ENCODE assay signal across 15 cellular contexts in the genomic region with DNA sequence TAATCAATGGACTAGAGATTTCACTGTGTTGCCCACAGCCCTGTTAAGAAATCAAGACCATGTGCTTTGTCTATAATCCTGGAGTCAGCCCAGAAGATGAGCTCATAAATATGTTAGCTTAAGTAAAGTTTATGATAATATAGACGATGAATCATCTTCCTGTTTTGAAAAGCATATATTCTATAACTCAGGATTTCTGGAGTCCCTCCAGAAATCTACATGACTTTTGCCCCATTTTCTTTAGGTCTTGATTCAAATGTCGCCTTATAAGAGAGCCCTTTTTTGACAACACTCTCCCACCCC.
DNase-seq lines count a peak whose midpoint lies in the region; ATAC-seq, FAIRE-seq and TF ChIP-seq lines count a peak whose summit lies in the region.
"Had no signal": no experiment of that assay in that cellular context is flagged by ENCODE, and none has a peak within 500 bp of the region (broad histone marks: within the 10 kb centered on the region; RNA-seq: fewer than 3 reads in every experiment).

No MANE protein-coding gene starts in this region.

- no peaks in the 10 kb centered on the region for H3K36me3 Mint-ChIP-seq in astrocyte (ENCODE audit: low read depth, unreplicated experiment)
- no peaks in the 10 kb centered on the region for H3K36me3 Mint-ChIP-seq in activated naive CD4-positive, alpha-beta T cell treated with anti-CD3 and anti-CD28 coated beads for 36 hours (ENCODE audit: low read depth)
- H3K36me3 Mint-ChIP-seq: brain had no signal

- no peak overlapping the region for H3K9ac ChIP-seq in Karpas-422 (ENCODE audit: low read length)
- H3K9ac ChIP-seq in astrocyte (ENCODE audit: low read length) = no peak overlapping the region

- no peaks in the 10 kb centered on the region for H3K79me2 ChIP-seq in Karpas-422 (ENCODE audit: low read length)
- H3K79me2 ChIP-seq in astrocyte (ENCODE audit: insufficient read depth, low read length) = no peaks in the 10 kb centered on the region

- H3K4me1 Mint-ChIP-seq in astrocyte (ENCODE audit: low read depth, unreplicated experiment) = no peaks in the 10 kb centered on the region
- no peaks in the 10 kb centered on the region for H3K4me1 Mint-ChIP-seq in activated naive CD4-positive, alpha-beta T cell treated with anti-CD3 and anti-CD28 coated beads for 36 hours (ENCODE audit: low read depth)

- H3K4me3 Mint-ChIP-seq in astrocyte (ENCODE audit: unreplicated experiment) = no peak overlapping the region
- no peak overlapping the region for H3K4me3 Mint-ChIP-seq in activated naive CD4-positive, alpha-beta T cell treated with anti-CD3 and anti-CD28 coated beads for 36 hours
- H3K4me3 Mint-ChIP-seq: brain had no signal

- H3K9me3 Mint-ChIP-seq in astrocyte (ENCODE audit: unreplicated experiment) = no peaks in the 10 kb centered on the region
- no peaks in the 10 kb centered on the region for H3K9me3 Mint-ChIP-seq in activated naive CD4-positive, alpha-beta T cell treated with anti-CD3 and anti-CD28 coated beads for 36 hours

- no peak overlapping the region for H2AFZ ChIP-seq in Karpas-422 (ENCODE audit: low read length)
- H2AFZ ChIP-seq in astrocyte (ENCODE audit: low read depth, low read length) = peak overlapping the region; percentile 39

- H4K20me1 ChIP-seq in Karpas-422 (ENCODE audit: insufficient read depth, low read depth, low read length) (no peaks in the 10 kb centered on the region), astrocyte (ENCODE audit: insufficient read depth, low read length) (no peaks in the 10 kb centered on the region)

- H3K4me3 ChIP-seq in AG04450 (ENCODE audit: low read depth, low read length) (peak overlapping the region; percentile 23; the same call in 1 of the 2 replicates), Karpas-422 (ENCODE audit: low read length) (no peak overlapping the region), astrocyte (ENCODE audit: insufficient read depth, low read depth, low read length) (no peak overlapping the region)
- H3K4me3 ChIP-seq: prostate gland had no signal

- CTCF ChIA-PET in AG04450 (lab: Charles Lee) = no interaction called here
- CTCF ChIA-PET in activated naive CD4-positive, alpha-beta T cell treated with anti-CD3 and anti-CD28 coated beads for 36 hours (lab: Charles Lee) = interaction anchor here (0.7 kb wide), 1 partner anchor 272 kb away, joined by 3 read pairs; no protein-coding TSS in a partner anchor

- FAIRE-seq in astrocyte (lab: Jason Lieb, UNC) = no peak
- FAIRE-seq: H1 had no signal

- intact Hi-C loops in activated naive CD4-positive, alpha-beta T cell treated with anti-CD3 and anti-CD28 coated beads for 36 hours (cut with micrococcal nuclease) = no loop called here

- no peak overlapping the region for H3K27ac Mint-ChIP-seq in astrocyte (ENCODE audit: unreplicated experiment)
- no peak overlapping the region for H3K27ac Mint-ChIP-seq in activated naive CD4-positive, alpha-beta T cell treated with anti-CD3 and anti-CD28 coated beads for 36 hours

- H3K9me2 ChIP-seq in Karpas-422 (replicated peaks; ENCODE audit: insufficient read depth, low read length) = no peaks in the 10 kb centered on the region

- DNase-seq in AG04450 (ENCODE audit: low read depth, low spot score) = peak; percentile 37
- DNase-seq in Karpas-422 = no peak
- peak; percentile 9 for DNase-seq in astrocyte (ENCODE audit: low read depth)
- DNase-seq in foreskin keratinocyte = peak; percentile 27 to 65
- DNase-seq in activated naive CD4-positive, alpha-beta T cell treated with anti-CD3 and anti-CD28 coated beads for 36 hours = no peak
- DNase-seq in NCI-H345 treated with DMSO at 0.1 percent for 48 hours (lab: John Stamatoyannopoulos, UW; ENCODE audit: unreplicated experiment) = no peak
- no peak for DNase-seq in middle frontal gyrus (ENCODE audit: extremely low spot score, low spot score)
- DNase-seq: activated CD4-positive, CD25-positive, alpha-beta regulatory T cell treated with anti-CD3 and anti-CD28 coated beads, Interleukin-2, amount 50 U/mL, for 72 hours; erythroblast; stimulated activated CD4-positive, alpha-beta T cell treated with anti-CD3 and anti-CD28 coated beads, Interleukin-4, amount 100 ng/mL, for 24 hours; stimulated activated naive CD4-positive, alpha-beta T cell treated with Interleukin-2 at 50 U/mL for 16 hours had no signal

- peaks cover 2% of the 10 kb centered on the region for H3K27me3 Mint-ChIP-seq in astrocyte (ENCODE audit: low read depth, unreplicated experiment)
- H3K27me3 Mint-ChIP-seq in activated naive CD4-positive, alpha-beta T cell treated with anti-CD3 and anti-CD28 coated beads for 36 hours (ENCODE audit: low read depth) = no peaks in the 10 kb centered on the region
- H3K27me3 Mint-ChIP-seq: brain had no signal

- H3K4me1 ChIP-seq in Karpas-422 (ENCODE audit: low read length) (peaks cover 13% of the 10 kb centered on the region), astrocyte (ENCODE audit: insufficient read depth, low read length) (no peaks in the 10 kb centered on the region), foreskin keratinocyte (peaks cover 3% of the 10 kb centered on the region)
- H3K4me1 ChIP-seq: prostate gland had no signal

- H3K27me3 ChIP-seq in AG04450 (ENCODE audit: control insufficient read depth, insufficient read depth, low read length) (no peaks in the 10 kb centered on the region), Karpas-422 (ENCODE audit: low read length) (no peaks in the 10 kb centered on the region), astrocyte (ENCODE audit: insufficient read depth, low read length) (no peaks in the 10 kb centered on the region), foreskin keratinocyte (no peaks in the 10 kb centered on the region)

- POLR2A ChIA-PET in AG04450 (lab: Yijun Ruan, JAX) = no interaction called here

- H3K36me3 ChIP-seq in Karpas-422 (ENCODE audit: insufficient read depth, low read length) (no peaks in the 10 kb centered on the region), astrocyte (ENCODE audit: insufficient read depth, low read length) (no peaks in the 10 kb centered on the region)
- H3K36me3 ChIP-seq: prostate gland had no signal

- peak overlapping the region; percentile 29 for H3K4me2 ChIP-seq in Karpas-422 (ENCODE audit: low read depth, low read length, poor library complexity, severe bottlenecking)
- peak overlapping the region; percentile 9 for H3K4me2 ChIP-seq in astrocyte (ENCODE audit: low read length)

- TF ChIP-seq CTCF in AG04450 (IDR thresholded peaks at IDR 0.05; ENCODE audit: low read depth, low read length) = no peak
- no peak for TF ChIP-seq CTCF in astrocyte (IDR thresholded peaks at IDR 0.05; ENCODE audit: insufficient read depth, low read depth, low read length)
- TF ChIP-seq CTCF in foreskin keratinocyte (conservative IDR thresholded peaks at IDR 0.05) = no peak

- no peaks in the 10 kb centered on the region for H3K9me3 ChIP-seq in AG04450 (ENCODE audit: control insufficient read depth, insufficient read depth, low read length)
- no peaks in the 10 kb centered on the region for H3K9me3 ChIP-seq in Karpas-422 (ENCODE audit: low read length)
- peaks cover 2% of the 10 kb centered on the region for H3K9me3 ChIP-seq in astrocyte (ENCODE audit: insufficient read depth, low read depth, low read length)
- H3K9me3 ChIP-seq: prostate gland had no signal

- ATAC-seq in foreskin keratinocyte (peak; percentile 65), GM21737 (IDR thresholded peaks at IDR 0.05; ENCODE audit: unreplicated experiment) (no peak)

- H3K27ac ChIP-seq in AG04450 (ENCODE audit: low read depth, low read length) = no peak overlapping the region
- no peak overlapping the region for H3K27ac ChIP-seq in Karpas-422 (ENCODE audit: low read length)
- peak overlapping the region; percentile 26 for H3K27ac ChIP-seq in astrocyte (ENCODE audit: low read depth, low read length)
- H3K27ac ChIP-seq in foreskin keratinocyte = no peak overlapping the region
- H3K27ac ChIP-seq: prostate gland had no signal

Comparison
In these comparisons a context has a peak if more than half of its experiments do, and no peak if none do; other contexts are left out.
1. DNase-seq: peak in AG04450 (single experiment), astrocyte (single experiment) and foreskin keratinocyte (2 of 2); none in Karpas-422 (single experiment), activated naive CD4-positive, alpha-beta T cell treated with anti-CD3 and anti-CD28 coated beads for 36 hours (single experiment), NCI-H345 treated with DMSO at 0.1 percent for 48 hours (single experiment) and middle frontal gyrus (single experiment).